11 cellular contexts compared by ENCODE assay signal in the genomic region with DNA sequence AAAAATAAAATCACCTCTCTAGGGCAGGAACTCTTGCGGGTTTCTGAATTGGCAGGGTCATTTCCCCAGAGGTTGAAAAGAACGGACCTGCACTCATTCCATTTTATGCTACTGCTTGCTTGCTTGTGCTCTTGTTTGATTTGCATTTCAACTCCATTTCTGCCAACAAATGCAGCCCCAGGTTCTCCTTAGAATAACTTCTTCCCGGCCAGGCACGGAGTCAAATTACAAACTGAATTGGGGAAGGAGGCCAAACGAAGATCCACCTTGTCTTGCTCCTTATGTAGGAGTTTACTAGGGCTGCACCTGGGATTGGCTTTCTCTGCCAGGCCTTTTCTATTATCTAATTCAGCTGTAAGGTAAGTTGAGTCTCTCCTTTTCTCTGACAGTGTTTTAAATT.
A peak's percentile ranks its signal among the peaks of the same experiment; 100 is the strongest.
DNase-seq lines count a peak whose midpoint lies in the region; ATAC-seq and TF ChIP-seq lines count a peak whose summit lies in the region.
"Had no signal": no experiment of that assay in that cellular context is flagged by ENCODE, and none has a peak within 500 bp of the region (broad histone marks: within the 10 kb centered on the region; RNA-seq: fewer than 3 reads in every experiment).

No MANE protein-coding gene starts in this region.

- H3K4me3 Mint-ChIP-seq in natural killer cell treated with Interleukin-12 subunit alpha and Interleukin-12 subunit beta and Interleukin-15 and Interleukin-18, amount 100 ng/mL, for 72 hours: no peak overlapping the region
- H3K4me3 Mint-ChIP-seq in natural killer cell (no peak overlapping the region), CD14-positive monocyte (no peak overlapping the region)
- no peak overlapping the region for H3K4me3 Mint-ChIP-seq in activated naive CD8-positive, alpha-beta T cell treated with anti-CD3 and anti-CD28 coated beads for 36 hours

- no peaks in the 10 kb centered on the region for H3K9me3 ChIP-seq in breast epithelium
- H3K9me3 ChIP-seq: MG63 had no signal

- peak; percentile 53 for DNase-seq in natural killer cell treated with Interleukin-12 subunit alpha and Interleukin-12 subunit beta and Interleukin-15 and Interleukin-18, amount 100 ng/mL, for 72 hours (ENCODE audit: low spot score)
- DNase-seq in natural killer cell (no peak), breast epithelium (ENCODE audit: low spot score in 2 of 2) (peak in 1 of 2 donors; percentile 21), islet precursor cell (peak; percentile 63), HCEC 1CT (no peak), CD14-positive monocyte (ENCODE audit: low spot score) (no peak)
- DNase-seq in activated naive CD8-positive, alpha-beta T cell treated with anti-CD3 and anti-CD28 coated beads for 36 hours: no peak
- DNase-seq: ACHN, MG63 had no signal

- TF ChIP-seq CTCF in natural killer cell (IDR thresholded peaks at IDR 0.05) (no peak), breast epithelium (IDR thresholded peaks at IDR 0.05) (no peak), CD14-positive monocyte (IDR thresholded peaks at IDR 0.05) (no peak)

- ATAC-seq in natural killer cell treated with Interleukin-12 subunit alpha and Interleukin-12 subunit beta and Interleukin-15 and Interleukin-18, amount 100 ng/mL, for 72 hours: no peak
- no peak for ATAC-seq in natural killer cell
- no peak for ATAC-seq in HG02852 (IDR thresholded peaks at IDR 0.05; ENCODE audit: unreplicated experiment)

- H3K9me3 Mint-ChIP-seq in natural killer cell treated with Interleukin-12 subunit alpha and Interleukin-12 subunit beta and Interleukin-15 and Interleukin-18, amount 100 ng/mL, for 72 hours: peaks cover 11% of the 10 kb centered on the region
- H3K9me3 Mint-ChIP-seq in natural killer cell: peaks cover 17 to 18% of the 10 kb centered on the region in 2 donors
- H3K9me3 Mint-ChIP-seq in CD14-positive monocyte: no peaks in the 10 kb centered on the region
- H3K9me3 Mint-ChIP-seq in activated naive CD8-positive, alpha-beta T cell treated with anti-CD3 and anti-CD28 coated beads for 36 hours: no peaks in the 10 kb centered on the region

- peaks cover 0 to 5% of the 10 kb centered on the region in 2 donors for H3K4me1 ChIP-seq in breast epithelium
- H3K4me1 ChIP-seq: parathyroid adenoma had no signal

- H3K27me3 Mint-ChIP-seq in natural killer cell treated with Interleukin-12 subunit alpha and Interleukin-12 subunit beta and Interleukin-15 and Interleukin-18, amount 100 ng/mL, for 72 hours: no peaks in the 10 kb centered on the region
- H3K27me3 Mint-ChIP-seq in natural killer cell (ENCODE audit: low read depth in 2 of 2): no peaks in the 10 kb centered on the region
- H3K27me3 Mint-ChIP-seq in CD14-positive monocyte (ENCODE audit: low read depth in 3 of 3): no peaks in the 10 kb centered on the region
- no peaks in the 10 kb centered on the region for H3K27me3 Mint-ChIP-seq in activated naive CD8-positive, alpha-beta T cell treated with anti-CD3 and anti-CD28 coated beads for 36 hours

- intact Hi-C loops in natural killer cell (cut with micrococcal nuclease) (no loop called here), breast epithelium (cut with DNase I; ENCODE audit: low total_unique reads) (loop anchor here (5.0 kb wide), 1 partner anchor 988 kb away; no protein-coding TSS in a partner anchor), CD14-positive monocyte (cut with micrococcal nuclease) (no loop called here)

- peaks cover 5% of the 10 kb centered on the region for H3K36me3 Mint-ChIP-seq in natural killer cell treated with Interleukin-12 subunit alpha and Interleukin-12 subunit beta and Interleukin-15 and Interleukin-18, amount 100 ng/mL, for 72 hours
- no peaks in the 10 kb centered on the region for H3K36me3 Mint-ChIP-seq in natural killer cell
- no peaks in the 10 kb centered on the region for H3K36me3 Mint-ChIP-seq in CD14-positive monocyte
- H3K36me3 Mint-ChIP-seq in activated naive CD8-positive, alpha-beta T cell treated with anti-CD3 and anti-CD28 coated beads for 36 hours: no peaks in the 10 kb centered on the region

- no peak for TF ChIP-seq POLR2A in breast epithelium (IDR thresholded peaks at IDR 0.05)

- H3K27ac Mint-ChIP-seq in natural killer cell treated with Interleukin-12 subunit alpha and Interleukin-12 subunit beta and Interleukin-15 and Interleukin-18, amount 100 ng/mL, for 72 hours: no peak overlapping the region
- no peak overlapping the region for H3K27ac Mint-ChIP-seq in natural killer cell
- H3K27ac Mint-ChIP-seq in CD14-positive monocyte: no peak overlapping the region
- H3K27ac Mint-ChIP-seq in activated naive CD8-positive, alpha-beta T cell treated with anti-CD3 and anti-CD28 coated beads for 36 hours: no peak overlapping the region

- H3K4me3 ChIP-seq in breast epithelium: no peak overlapping the region
- H3K4me3 ChIP-seq: MG63 had no signal

- H3K4me1 Mint-ChIP-seq in natural killer cell treated with Interleukin-12 subunit alpha and Interleukin-12 subunit beta and Interleukin-15 and Interleukin-18, amount 100 ng/mL, for 72 hours (ENCODE audit: low read depth in 2 of 2): no peaks in the 10 kb centered on the region
- H3K4me1 Mint-ChIP-seq in natural killer cell (no peaks in the 10 kb centered on the region), CD14-positive monocyte (peaks cover 2% of the 10 kb centered on the region)
- no peaks in the 10 kb centered on the region for H3K4me1 Mint-ChIP-seq in activated naive CD8-positive, alpha-beta T cell treated with anti-CD3 and anti-CD28 coated beads for 36 hours

- peak overlapping the region; percentile 26 to 58 for H3K27ac ChIP-seq in breast epithelium
- H3K27ac ChIP-seq: parathyroid adenoma had no signal

- H3K27me3 ChIP-seq in breast epithelium: no peaks in the 10 kb centered on the region
- H3K27me3 ChIP-seq: MG63 had no signal

- no peaks in the 10 kb centered on the region for H3K36me3 ChIP-seq in breast epithelium
- H3K36me3 ChIP-seq: MG63 had no signal

Comparison
In these comparisons a context has a peak if more than half of its experiments do, and no peak if none do; other contexts are left out.
1. DNase-seq: peak in natural killer cell treated with Interleukin-12 subunit alpha and Interleukin-12 subunit beta and Interleukin-15 and Interleukin-18, amount 100 ng/mL, for 72 hours (single experiment) and islet precursor cell (single experiment); none in natural killer cell (single experiment), HCEC 1CT (single experiment), CD14-positive monocyte (single experiment) and activated naive CD8-positive, alpha-beta T cell treated with anti-CD3 and anti-CD28 coated beads for 36 hours (single experiment).